13 cellular contexts compared by ENCODE assay signal in genomic region chr13:38167164-38167822, GRCh38.
A peak's percentile ranks its signal among the peaks of the same experiment; 100 is the strongest.
DNase-seq lines count a peak whose midpoint lies in the region; ATAC-seq, FAIRE-seq and TF ChIP-seq lines count a peak whose summit lies in the region.
"Had no signal": no experiment of that assay in that cellular context is flagged by ENCODE, and none has a peak within 500 bp of the region (broad histone marks: within the 10 kb centered on the region; RNA-seq: fewer than 3 reads in every experiment).

No MANE protein-coding gene starts in this region.

- H3K4me3 ChIP-seq in kidney (ENCODE audit: low read length in 2 of 2) (no peak overlapping the region), GM23248 (no peak overlapping the region)
- H3K4me3 ChIP-seq: tibial nerve had no signal

- H3K4me1 ChIP-seq in kidney (ENCODE audit: control insufficient read depth in 1 of 2, insufficient read depth in 1 of 2, low read depth in 1 of 2, low read length in 2 of 2) (no peaks in the 10 kb centered on the region), GM23248 (ENCODE audit: insufficient read depth) (peaks cover 6% of the 10 kb centered on the region; the same call in 1 of the 2 replicates)
- H3K4me1 ChIP-seq: tibial nerve had no signal

- in situ Hi-C loops in GM23248 (cut with MboI): no loop called here

- H3K9me2 ChIP-seq in GM23248 (ENCODE audit: insufficient read depth): no peaks in the 10 kb centered on the region
- H3K9me2 ChIP-seq: SK-N-SH had no signal

- H2AFZ ChIP-seq in GM23248: no peak overlapping the region

- no peaks in the 10 kb centered on the region for H3K27me3 ChIP-seq in GM23248 (replicated peaks; ENCODE audit: insufficient read depth)
- H3K27me3 ChIP-seq: tibial nerve had no signal

- H3K9ac ChIP-seq in kidney (ENCODE audit: low read length in 2 of 2) (no peak overlapping the region), GM23248 (no peak overlapping the region)
- H3K9ac ChIP-seq: SK-N-SH had no signal

- H3K27ac ChIP-seq in kidney (ENCODE audit: low read depth in 2 of 2, low read length in 2 of 2) (no peak overlapping the region), GM23248 (no peak overlapping the region)
- H3K27ac ChIP-seq: tibial nerve had no signal

- WGBS in GM23248 (ENCODE audit: low coverage in 1 of 2, low lambda C conversion rate in 2 of 2, missing lambda C conversion rate in 2 of 2), 2 experiments: 82 to 85% methylated on average over 1 of the region's 1 CpG

- no peak overlapping the region for H3K4me2 ChIP-seq in GM23248 (ENCODE audit: unreplicated experiment)
- H3K4me2 ChIP-seq: SK-N-SH had no signal

- H4K20me1 ChIP-seq in GM23248 (ENCODE audit: insufficient read depth): no peaks in the 10 kb centered on the region

- H3K79me2 ChIP-seq in GM23248 (ENCODE audit: insufficient read depth): no peaks in the 10 kb centered on the region

- intact Hi-C loops in kidney (cut with DNase I): no loop called here

- ATAC-seq in GM19324 (IDR thresholded peaks at IDR 0.05; ENCODE audit: low FRiP score, unreplicated experiment) (peak; percentile 97), HG02623 (IDR thresholded peaks at IDR 0.05; ENCODE audit: unreplicated experiment) (peak; percentile 97), HG03442 (IDR thresholded peaks at IDR 0.05; ENCODE audit: unreplicated experiment) (peak; percentile 96)

- TF ChIP-seq CTCF in kidney (IDR thresholded peaks at IDR 0.05; ENCODE audit: borderline replicate concordance, extremely low read depth, insufficient read depth): no peak

- no peaks in the 10 kb centered on the region for H3K9me3 ChIP-seq in kidney (ENCODE audit: control insufficient read depth in 1 of 2, low read length in 2 of 2)
- H3K9me3 ChIP-seq in GM23248 (ENCODE audit: low read depth): no peaks in the 10 kb centered on the region
- H3K9me3 ChIP-seq: SK-N-SH, tibial nerve had no signal

- FAIRE-seq in kidney (lab: Jason Lieb, UNC): peak; percentile 13

- H3F3A ChIP-seq in GM23248 (ENCODE audit: insufficient read depth): no peaks in the 10 kb centered on the region

- no peak for DNase-seq in kidney
- DNase-seq in GM23248: no peak
- DNase-seq in stimulated activated CD4-positive, alpha-beta T cell treated with anti-CD3 and anti-CD28 coated beads, Interleukin-1b, Interleukin-23, amount 100 ng/mL, for 48 hours: no peak
- no peak for DNase-seq in cerebellar cortex (ENCODE audit: low spot score)
- no peak for DNase-seq in effector CD8-positive, alpha-beta T cell (lab: John Stamatoyannopoulos, UW)
- DNase-seq: EL, NCI-H2081 treated with DMSO at 0.1 percent for 48 hours, nucleus accumbens, SK-N-SH had no signal

- H3K36me3 ChIP-seq in kidney (ENCODE audit: control insufficient read depth in 1 of 2, insufficient read depth in 2 of 2, low read length in 2 of 2) (no peaks in the 10 kb centered on the region), GM23248 (ENCODE audit: low read depth) (no peaks in the 10 kb centered on the region)
- H3K36me3 ChIP-seq: tibial nerve had no signal
